Comparison of ENCODE assay signal across 8 cellular contexts in genomic region chr14:101760138-101761011, GRCh38. TPM values are rescaled to one million over a fixed set of nuclear protein-coding genes. Genes with fewer than 3 reads are reported as not detected.
DNase-seq lines count a peak whose midpoint lies in the region; ATAC-seq and TF ChIP-seq lines count a peak whose summit lies in the region.

No MANE protein-coding gene starts in this region.

- H3K27me3 Mint-ChIP-seq in activated CD4-positive, alpha-beta memory T cell treated with anti-CD3 and anti-CD28 coated beads for 36 hours = no peaks in the 10 kb centered on the region

- H3K9ac ChIP-seq in liver (ENCODE audit: low read depth in 1 of 2, low read length in 2 of 2) = no peak overlapping the region

- H3K4me3 Mint-ChIP-seq in activated CD4-positive, alpha-beta memory T cell treated with anti-CD3 and anti-CD28 coated beads for 36 hours = peak overlapping the region; percentile 66

- H3K36me3 ChIP-seq in liver (ENCODE audit: control insufficient read depth in 4 of 4, insufficient read depth in 3 of 4, low read depth in 1 of 4, low read length in 3 of 4) = no peaks in the 10 kb centered on the region

- peaks cover 11% of the 10 kb centered on the region for H3K36me3 Mint-ChIP-seq in activated CD4-positive, alpha-beta memory T cell treated with anti-CD3 and anti-CD28 coated beads for 36 hours

- peak in 1 of 2 donors; percentile 27 for TF ChIP-seq RAD21 in liver (IDR thresholded peaks at IDR 0.05)

- DNase-seq in AML-193 (lab: John Stamatoyannopoulos, UW) (peak; percentile 82 to 89), HL-60 (ENCODE audit: low read depth in 1 of 2, low spot score in 1 of 2) (peak; percentile 94 to 96), NCI-H82 (lab: John Stamatoyannopoulos, UW) (peak; percentile 97), dermis microvascular lymphatic vessel endothelial cell (ENCODE audit: low read depth in 2 of 2) (peak; percentile 95 to 98)
- DNase-seq in activated CD4-positive, alpha-beta memory T cell treated with anti-CD3 and anti-CD28 coated beads for 36 hours = peak; percentile 99
- peak; percentile 93 to 96 for DNase-seq in stimulated activated CD4-positive, alpha-beta T cell treated with anti-CD3 and anti-CD28 coated beads, Interleukin-2, amount 100 ng/mL, for 24 hours

- H3K4me3 ChIP-seq in HL-60 (replicated peaks; ENCODE audit: insufficient read depth, low read length) = peak overlapping the region; percentile 90
- H3K4me3 ChIP-seq in liver (ENCODE audit: low read depth in 1 of 3, low read length in 3 of 3) = peak overlapping the region in 1 of 3 donors; percentile 65

- H3K4me1 ChIP-seq in liver (ENCODE audit: control insufficient read depth in 4 of 4, insufficient read depth in 4 of 4, low read length in 3 of 4) = peaks cover 0 to 19% (median 8%) of the 10 kb centered on the region in 4 donors

- peak overlapping the region; percentile 64 for H3K27ac Mint-ChIP-seq in activated CD4-positive, alpha-beta memory T cell treated with anti-CD3 and anti-CD28 coated beads for 36 hours

- no peaks in the 10 kb centered on the region for H3K9me3 Mint-ChIP-seq in activated CD4-positive, alpha-beta memory T cell treated with anti-CD3 and anti-CD28 coated beads for 36 hours

- H3K9me3 ChIP-seq in liver (ENCODE audit: control insufficient read depth in 4 of 4, low read length in 3 of 4) = no peaks in the 10 kb centered on the region

- 4% methylated on average over 63 of the region's 63 CpGs for WGBS in liver

- TF ChIP-seq CTCF in HL-60 (IDR thresholded peaks at IDR 0.05; ENCODE audit: insufficient read depth, low read length) = no peak
- TF ChIP-seq CTCF in liver (IDR thresholded peaks at IDR 0.05; ENCODE audit: low read depth, low read length, missing input control) = no peak

- peaks cover 39% of the 10 kb centered on the region for H3K4me1 Mint-ChIP-seq in activated CD4-positive, alpha-beta memory T cell treated with anti-CD3 and anti-CD28 coated beads for 36 hours (ENCODE audit: low read depth)

- intact Hi-C loops in activated CD4-positive, alpha-beta memory T cell treated with anti-CD3 and anti-CD28 coated beads for 36 hours (cut with micrococcal nuclease) = loop anchor here (1.0 to 10.0 kb wide), 11 partner anchors 29 to 1572 kb away; partner anchors contain the start of genes EIF5, HSP90AA1, YY1 and ZNF839

- CTCF ChIA-PET in activated CD4-positive, alpha-beta memory T cell treated with anti-CD3 and anti-CD28 coated beads for 36 hours (lab: Charles Lee) = interaction anchor here (0.7 to 3.4 kb wide), 7 partner anchors 8 to 302 kb away, joined by 3 to 36 read pairs (median 3); no protein-coding TSS in a partner anchor

- peak; percentile 52 for ATAC-seq in GM19397 (IDR thresholded peaks at IDR 0.05; ENCODE audit: unreplicated experiment)

- no peak overlapping the region for H3K27ac ChIP-seq in HL-60 (replicated peaks)
- H3K27ac ChIP-seq in liver (ENCODE audit: low read depth in 1 of 2, low read length in 2 of 2) = peak overlapping the region; percentile 15 to 100

- POLR2A ChIA-PET in activated CD4-positive, alpha-beta memory T cell treated with anti-CD3 and anti-CD28 coated beads for 36 hours (lab: Charles Lee) = interaction anchor here (0.6 to 2.7 kb wide), 9 partner anchors 26 to 324 kb away, joined by 3 to 13 read pairs (median 4); no protein-coding TSS in a partner anchor

- H3K27me3 ChIP-seq in HL-60 (ENCODE audit: insufficient read depth, poor library complexity, severe bottlenecking) (peaks cover 4% of the 10 kb centered on the region), liver (ENCODE audit: control insufficient read depth in 4 of 4, insufficient read depth in 4 of 4, low read length in 3 of 4) (no peaks in the 10 kb centered on the region)

TF ChIP-seq in liver, 16 proteins besides CTCF, POLR2A, EP300 and RAD21:
- TF ChIP-seq NR2F2 (IDR thresholded peaks at IDR 0.05) (no peak), FOXA2 (IDR thresholded peaks at IDR 0.05) (no peak), TAF1 (conservative IDR thresholded peaks at IDR 0.05) (no peak), YY1 (IDR thresholded peaks at IDR 0.05) (peak; percentile 41), GABPA (IDR thresholded peaks at IDR 0.05 in 1 of 2, conservative IDR thresholded peaks at IDR 0.05 in 1 of 2) (peak in 1 of 2 donors; percentile 26), EGR1 (IDR thresholded peaks at IDR 0.05; ENCODE audit: low read depth in 2 of 2) (no peak), SP1 (IDR thresholded peaks at IDR 0.05) (peak; percentile 71), HNF4A (conservative IDR thresholded peaks at IDR 0.05) (no peak), FOXA1 (IDR thresholded peaks at IDR 0.05) (no peak), REST (IDR thresholded peaks at IDR 0.05) (no peak), MAX (IDR thresholded peaks at IDR 0.05) (peak; percentile 24), ZBTB33 (IDR thresholded peaks at IDR 0.05) (no peak), JUND (IDR thresholded peaks at IDR 0.05) (no peak), ATF3 (IDR thresholded peaks at IDR 0.05) (no peak), RXRA (IDR thresholded peaks at IDR 0.05) (no peak), HNF4G (IDR thresholded peaks at IDR 0.05) (no peak)

RNA-seq across cellular contexts. Expression of gene PPP2R5C, which starts 1.1 kb away (rescaled TPM):
- 100 to 1,000 TPM; 252 to 268 TPM for total RNA-seq in activated CD4-positive, alpha-beta memory T cell treated with anti-CD3 and anti-CD28 coated beads for 36 hours
- total RNA-seq in dermis microvascular lymphatic vessel endothelial cell (60.3 and 71.8 TPM in 2 replicates), liver (10 to 100 TPM; 48.2 to 52.3 TPM)
- polyA plus RNA-seq in liver = 10 to 100 TPM; 33.5 to 39.6 TPM
